In the genomic region with DNA sequence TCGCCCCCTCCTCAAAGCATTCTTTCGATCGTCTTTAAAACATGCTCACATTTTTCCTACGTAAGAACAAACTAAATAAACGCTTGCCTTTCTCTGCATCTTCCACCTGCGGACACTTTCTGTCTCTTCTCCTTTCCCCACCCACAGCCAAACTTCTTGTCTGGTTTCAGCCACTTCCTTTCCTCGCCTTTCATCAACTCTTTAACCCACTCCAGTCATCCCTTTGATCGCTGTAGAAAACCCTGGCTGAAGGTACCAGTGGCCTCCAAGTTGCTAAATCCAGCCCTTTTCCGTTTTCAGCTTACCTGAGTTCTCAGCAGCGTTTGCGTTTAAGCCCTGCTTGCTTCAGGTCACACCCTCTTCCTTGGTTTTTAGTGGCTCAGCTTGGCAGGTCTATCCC, we compare ENCODE assay signal across 8 cellular contexts.
DNase-seq lines count a peak whose midpoint lies in the region; TF ChIP-seq lines count a peak whose summit lies in the region.

No MANE protein-coding gene starts in this region.

- H3K36me3 Mint-ChIP-seq in activated T-cell treated with anti-CD3 and anti-CD28 coated beads, Interleukin-2, amount 50 U/mL, for 24 hours (ENCODE audit: low read depth): peaks cover 68% of the 10 kb centered on the region
- H3K36me3 Mint-ChIP-seq in stimulated activated naive CD8-positive, alpha-beta T cell treated with anti-CD3 and anti-CD28 coated beads, Interleukin-15, Interleukin-2, amounts not matched to agents 100 ng/mL and 50 ng/mL, for 24 hours (ENCODE audit: low read depth): peaks cover 48% of the 10 kb centered on the region

- H3K27ac Mint-ChIP-seq in activated T-cell treated with anti-CD3 and anti-CD28 coated beads, Interleukin-2, amount 50 U/mL, for 24 hours: peak overlapping the region; percentile 93
- peak overlapping the region; percentile 90 for H3K27ac Mint-ChIP-seq in stimulated activated naive CD8-positive, alpha-beta T cell treated with anti-CD3 and anti-CD28 coated beads, Interleukin-15, Interleukin-2, amounts not matched to agents 100 ng/mL and 50 ng/mL, for 24 hours

- peak overlapping the region; percentile 93 for H3K4me3 Mint-ChIP-seq in activated T-cell treated with anti-CD3 and anti-CD28 coated beads, Interleukin-2, amount 50 U/mL, for 24 hours
- peak overlapping the region; percentile 96 for H3K4me3 Mint-ChIP-seq in stimulated activated naive CD8-positive, alpha-beta T cell treated with anti-CD3 and anti-CD28 coated beads, Interleukin-15, Interleukin-2, amounts not matched to agents 100 ng/mL and 50 ng/mL, for 24 hours

- H3K27me3 ChIP-seq in layer of hippocampus (ENCODE audit: control insufficient read depth, insufficient read depth, low read length): no peaks in the 10 kb centered on the region

- TF ChIP-seq CTCF in astrocyte of the cerebellum (IDR thresholded peaks at IDR 0.05; ENCODE audit: low read depth, low read length, missing control alignments): no peak

- peak; percentile 54 for DNase-seq in activated T-cell treated with anti-CD3 and anti-CD28 coated beads, Interleukin-2, amount 50 U/mL, for 24 hours
- no peak for DNase-seq in activated T-cell treated with anti-CD3 and anti-CD28 coated beads, Interleukin-2, amount 50 U/mL, for 1 hour
- DNase-seq in NCI-H748 treated with DMSO at 0.1 percent for 48 hours (lab: John Stamatoyannopoulos, UW) (peak; percentile 5), astrocyte of the cerebellum (ENCODE audit: low read depth) (no peak), NCI-H2196 treated with DMSO at 0.1 percent for 48 hours (lab: John Stamatoyannopoulos, UW; ENCODE audit: unreplicated experiment) (no peak), NCI-H2029 treated with DMSO at 0.1 percent for 48 hours (lab: John Stamatoyannopoulos, UW) (no peak)

- no peaks in the 10 kb centered on the region for H3K27me3 Mint-ChIP-seq in activated T-cell treated with anti-CD3 and anti-CD28 coated beads, Interleukin-2, amount 50 U/mL, for 24 hours
- no peaks in the 10 kb centered on the region for H3K27me3 Mint-ChIP-seq in stimulated activated naive CD8-positive, alpha-beta T cell treated with anti-CD3 and anti-CD28 coated beads, Interleukin-15, Interleukin-2, amounts not matched to agents 100 ng/mL and 50 ng/mL, for 24 hours

- H3K4me3 ChIP-seq in astrocyte of the cerebellum (ENCODE audit: low read depth, low read length): peak overlapping the region; percentile 75

- peak overlapping the region; percentile 63 for H3K27ac ChIP-seq in layer of hippocampus (ENCODE audit: low read depth, low read length)

- H3K4me1 Mint-ChIP-seq in activated T-cell treated with anti-CD3 and anti-CD28 coated beads, Interleukin-2, amount 50 U/mL, for 24 hours (ENCODE audit: low read depth): peaks cover 65% of the 10 kb centered on the region
- H3K4me1 Mint-ChIP-seq in stimulated activated naive CD8-positive, alpha-beta T cell treated with anti-CD3 and anti-CD28 coated beads, Interleukin-15, Interleukin-2, amounts not matched to agents 100 ng/mL and 50 ng/mL, for 24 hours (ENCODE audit: low read depth): peaks cover 62% of the 10 kb centered on the region

- in situ Hi-C loops in astrocyte of the cerebellum (cut with HindIII; ENCODE audit: low sequenced_read_pairs): no loop called here

- H3K9me3 Mint-ChIP-seq in activated T-cell treated with anti-CD3 and anti-CD28 coated beads, Interleukin-2, amount 50 U/mL, for 24 hours: no peaks in the 10 kb centered on the region
- no peaks in the 10 kb centered on the region for H3K9me3 Mint-ChIP-seq in stimulated activated naive CD8-positive, alpha-beta T cell treated with anti-CD3 and anti-CD28 coated beads, Interleukin-15, Interleukin-2, amounts not matched to agents 100 ng/mL and 50 ng/mL, for 24 hours

Comparison
In these comparisons a context has a peak if more than half of its experiments do, and no peak if none do; other contexts are left out.
1. DNase-seq: peak in activated T-cell treated with anti-CD3 and anti-CD28 coated beads, Interleukin-2, amount 50 U/mL, for 24 hours (single experiment) and NCI-H748 treated with DMSO at 0.1 percent for 48 hours (single experiment); none in activated T-cell treated with anti-CD3 and anti-CD28 coated beads, Interleukin-2, amount 50 U/mL, for 1 hour (single experiment), astrocyte of the cerebellum (single experiment), NCI-H2196 treated with DMSO at 0.1 percent for 48 hours (single experiment) and NCI-H2029 treated with DMSO at 0.1 percent for 48 hours (single experiment).